In the genomic region with DNA sequence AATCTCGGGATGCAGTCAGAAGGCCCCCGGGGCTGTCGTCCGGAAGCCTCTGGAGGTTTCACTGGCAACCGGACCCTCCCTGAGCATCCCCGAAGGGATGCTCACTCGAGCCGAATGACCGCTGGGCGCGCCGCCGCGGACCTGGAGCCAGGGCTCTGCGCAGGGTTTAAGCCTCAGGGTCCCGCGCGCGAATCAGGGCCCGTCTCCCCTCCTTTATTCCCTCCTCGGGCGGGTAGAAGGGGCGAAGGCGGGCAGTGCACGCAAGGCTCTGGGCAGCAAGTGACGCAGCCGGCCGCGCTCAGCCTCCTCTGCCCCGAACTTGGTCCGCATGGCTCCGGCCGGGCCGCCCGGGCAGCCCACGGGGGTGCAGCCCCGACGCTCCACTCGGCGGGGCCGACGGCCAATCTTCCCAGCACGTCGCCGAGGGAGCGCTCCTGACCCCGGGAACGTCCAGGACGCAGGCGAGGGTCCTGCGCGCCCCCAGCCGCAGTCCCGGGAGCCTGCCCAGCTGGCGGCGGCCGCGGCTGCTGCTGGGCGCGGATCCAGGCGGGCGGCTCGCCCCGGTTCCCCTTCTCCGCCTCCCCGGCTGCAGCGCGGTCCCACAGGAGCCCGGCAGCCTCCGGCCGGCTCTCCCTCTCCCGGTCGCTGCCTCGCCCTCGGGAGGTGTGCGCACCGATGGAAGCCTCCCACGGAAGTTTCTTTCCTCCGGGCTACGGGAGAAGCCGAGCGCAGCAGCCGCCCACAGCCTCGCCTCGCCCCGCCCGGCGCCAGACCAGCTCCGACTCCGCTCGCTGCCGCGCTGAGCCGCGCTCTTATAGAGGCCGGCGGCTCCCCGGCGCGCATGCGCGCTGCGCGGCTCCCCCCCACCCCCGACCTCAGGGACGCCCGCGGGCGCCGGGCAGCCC, we compare ENCODE assay signal across 9 cellular contexts. TPM values are rescaled to one million over a fixed set of nuclear protein-coding genes. Genes with fewer than 3 reads are reported as not detected.
DNase-seq lines count a peak whose midpoint lies in the region; FAIRE-seq and TF ChIP-seq lines count a peak whose summit lies in the region.
"Had no signal": no experiment of that assay in that cellular context is flagged by ENCODE, and none has a peak within 500 bp of the region (broad histone marks: within the 10 kb centered on the region; RNA-seq: fewer than 3 reads in every experiment).

A gene (minus strand): TSS at position 786 of the 905 bp plus-strand sequence. CDS start 1,041 bp downstream, outside the sequence.

- H2AFZ ChIP-seq in neural cell (ENCODE audit: low read depth, low read length) = no peak within 1 kb of the TSS

- TF ChIP-seq RAD21 in neural cell (conservative IDR thresholded peaks at IDR 0.05) = peak; percentile 28

- no peaks in the 10 kb centered on the region for H4K20me1 ChIP-seq in neural cell (ENCODE audit: insufficient read depth)

- no peak for TF ChIP-seq EP300 in neural cell (conservative IDR thresholded peaks at IDR 0.05; ENCODE audit: poor library complexity, severe bottlenecking)

- DNase-seq in DMS 273 (lab: John Stamatoyannopoulos, UW; ENCODE audit: unreplicated experiment) = peak; percentile 81
- no peak for DNase-seq in DMS 273 treated with DMSO at 0.1 percent for 48 hours (lab: John Stamatoyannopoulos, UW)
- peak; percentile 32 to 86 for DNase-seq in NCI-H526 (lab: John Stamatoyannopoulos, UW)
- peak; percentile 45 for DNase-seq in activated gamma-delta T cell treated with Interleukin-2 at 50 U/mL for 16 hours
- peak in 1 of 2 donors; percentile 50 for DNase-seq in foreskin fibroblast
- peak; percentile 85 for DNase-seq in urothelium cell line (ENCODE audit: low spot score)
- no peak for DNase-seq in SHP77 treated with DMSO at 0.1 percent for 48 hours (lab: John Stamatoyannopoulos, UW)

- no peaks in the 10 kb centered on the region for H3K9me2 ChIP-seq in neural cell (ENCODE audit: insufficient read depth, low read length)

- H3K36me3 ChIP-seq in neural cell (ENCODE audit: insufficient read depth, low read length) = no peaks in the 10 kb centered on the region

- H3K9me3 ChIP-seq in neural cell (ENCODE audit: low read length) = no peaks in the 10 kb centered on the region

- no peak for FAIRE-seq in urothelium cell line (lab: Jason Lieb, UNC)

- H3K27me3 ChIP-seq in neural cell (ENCODE audit: insufficient read depth, low read depth, low read length) = peaks cover 22% of the 10 kb centered on the region

- peaks cover 40% of the 10 kb centered on the region for H3K79me2 ChIP-seq in neural cell (replicated peaks; ENCODE audit: insufficient read depth, low read length)

- peak within 1 kb of the TSS; percentile 60 for H3K9ac ChIP-seq in neural cell (ENCODE audit: low read length)

- no peak within 1 kb of the TSS for H3K27ac ChIP-seq in neural cell (ENCODE audit: low read length)
- H3K27ac ChIP-seq: 22Rv1 had no signal

- TF ChIP-seq CTCF in foreskin fibroblast (IDR thresholded peaks at IDR 0.05; ENCODE audit: low read depth, low read length) (no peak), neural cell (IDR thresholded peaks at IDR 0.05; ENCODE audit: poor library complexity, severe bottlenecking) (no peak)

- H3K4me2 ChIP-seq in neural cell (ENCODE audit: low read length) = no peak within 1 kb of the TSS

- H3K4me3 ChIP-seq in foreskin fibroblast (ENCODE audit: low read depth in 1 of 2, low read length in 2 of 2) = peak within 1 kb of the TSS; percentile 28 to 33
- H3K4me3 ChIP-seq in neural cell (ENCODE audit: low read length) = peak within 1 kb of the TSS; percentile 71

- H3F3A ChIP-seq in neural cell (ENCODE audit: insufficient read depth, low read length, poor library complexity, severe bottlenecking) = peaks cover 8% of the 10 kb centered on the region

TF ChIP-seq in neural cell, 6 proteins besides CTCF, POLR2A, EP300 and RAD21:
- TF ChIP-seq MXI1 (conservative IDR thresholded peaks at IDR 0.05; ENCODE audit: poor library complexity, severe bottlenecking) (peak; percentile 51), SMC3 (conservative IDR thresholded peaks at IDR 0.05; ENCODE audit: poor library complexity) (no peak), TAF1 (IDR thresholded peaks at IDR 0.05; ENCODE audit: low read depth) (peak; percentile 52), POLR2AphosphoS5 (IDR thresholded peaks at IDR 0.05) (peak; percentile 68)
- TF ChIP-seq, protein P1, sequence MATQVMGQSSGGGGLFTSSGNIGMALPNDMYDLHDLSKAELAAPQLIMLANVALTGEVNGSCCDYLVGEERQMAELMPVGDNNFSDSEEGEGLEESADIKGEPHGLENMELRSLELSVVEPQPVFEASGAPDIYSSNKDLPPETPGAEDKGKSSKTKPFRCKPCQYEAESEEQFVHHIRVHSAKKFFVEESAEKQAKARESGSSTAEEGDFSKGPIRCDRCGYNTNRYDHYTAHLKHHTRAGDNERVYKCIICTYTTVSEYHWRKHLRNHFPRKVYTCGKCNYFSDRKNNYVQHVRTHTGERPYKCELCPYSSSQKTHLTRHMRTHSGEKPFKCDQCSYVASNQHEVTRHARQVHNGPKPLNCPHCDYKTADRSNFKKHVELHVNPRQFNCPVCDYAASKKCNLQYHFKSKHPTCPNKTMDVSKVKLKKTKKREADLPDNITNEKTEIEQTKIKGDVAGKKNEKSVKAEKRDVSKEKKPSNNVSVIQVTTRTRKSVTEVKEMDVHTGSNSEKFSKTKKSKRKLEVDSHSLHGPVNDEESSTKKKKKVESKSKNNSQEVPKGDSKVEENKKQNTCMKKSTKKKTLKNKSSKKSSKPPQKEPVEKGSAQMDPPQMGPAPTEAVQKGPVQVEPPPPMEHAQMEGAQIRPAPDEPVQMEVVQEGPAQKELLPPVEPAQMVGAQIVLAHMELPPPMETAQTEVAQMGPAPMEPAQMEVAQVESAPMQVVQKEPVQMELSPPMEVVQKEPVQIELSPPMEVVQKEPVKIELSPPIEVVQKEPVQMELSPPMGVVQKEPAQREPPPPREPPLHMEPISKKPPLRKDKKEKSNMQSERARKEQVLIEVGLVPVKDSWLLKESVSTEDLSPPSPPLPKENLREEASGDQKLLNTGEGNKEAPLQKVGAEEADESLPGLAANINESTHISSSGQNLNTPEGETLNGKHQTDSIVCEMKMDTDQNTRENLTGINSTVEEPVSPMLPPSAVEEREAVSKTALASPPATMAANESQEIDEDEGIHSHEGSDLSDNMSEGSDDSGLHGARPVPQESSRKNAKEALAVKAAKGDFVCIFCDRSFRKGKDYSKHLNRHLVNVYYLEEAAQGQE (IDR thresholded peaks at IDR 0.05; ENCODE audit: borderline replicate concordance) = peak; percentile 51
TF ChIP-seq in neural cell: peak in this region for 4.

RNA-seq across cellular contexts. Expression of the gene that starts here (rescaled TPM):
- 2.3 and 2.7 TPM in 2 replicates for polyA plus RNA-seq in neural cell
- 7.8 and 9.3 TPM in 2 replicates for polyA minus RNA-seq in neural cell

Comparison
In these comparisons a context has a peak if more than half of its experiments do, and no peak if none do; other contexts are left out.
1. DNase-seq: peak in DMS 273 (single experiment), NCI-H526 (2 of 2), activated gamma-delta T cell treated with Interleukin-2 at 50 U/mL for 16 hours (single experiment) and urothelium cell line (single experiment); none in DMS 273 treated with DMSO at 0.1 percent for 48 hours (single experiment) and SHP77 treated with DMSO at 0.1 percent for 48 hours (single experiment).